In the genomic region with DNA sequence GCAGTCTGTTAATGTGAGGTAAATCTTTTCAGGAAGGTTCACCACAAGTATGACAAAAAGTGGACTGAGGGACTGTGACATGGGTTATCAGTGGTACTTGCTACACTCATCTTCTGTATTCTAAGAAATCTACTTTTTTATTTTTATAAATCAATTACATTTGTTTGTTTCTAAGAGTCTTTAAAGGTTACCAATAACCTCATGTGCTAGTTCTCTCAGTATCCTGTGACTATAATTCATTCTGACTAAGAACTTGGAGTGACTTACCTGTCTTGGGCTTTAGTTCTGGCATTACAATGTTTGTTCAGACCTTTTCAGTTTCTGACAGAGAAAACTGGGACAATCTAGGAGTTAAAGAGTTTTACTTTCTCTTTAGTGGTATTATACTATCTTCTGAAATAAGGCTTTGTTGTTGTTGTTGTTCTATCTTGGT, we compare ENCODE assay signal across 20 cellular contexts.
DNase-seq lines count a peak whose midpoint lies in the region; ATAC-seq lines count a peak whose summit lies in the region.
"Had no signal": no experiment of that assay in that cellular context is flagged by ENCODE, and none has a peak within 500 bp of the region (broad histone marks: within the 10 kb centered on the region; RNA-seq: fewer than 3 reads in every experiment).

No MANE protein-coding gene starts in this region.

- POLR2A ChIA-PET in activated CD4-positive, alpha-beta T cell treated with anti-CD3 and anti-CD28 coated beads, Interleukin-2, amount 10 ng/mL, durations not matched to agents 7 days and 5 days (lab: Charles Lee), result no interaction called here
- POLR2A ChIA-PET in CD4-positive, alpha-beta memory T cell (lab: Charles Lee; ENCODE audit: partially characterized antibody), result interaction anchor here (1.3 kb wide), 1 partner anchor 13 kb away, joined by 3 read pairs; no protein-coding TSS in a partner anchor

- H3K4me3 Mint-ChIP-seq in activated CD4-positive, alpha-beta T cell treated with anti-CD3 and anti-CD28 coated beads, Interleukin-2, amount 10 ng/mL, durations not matched to agents 7 days and 5 days, result no peak overlapping the region
- peak overlapping the region in 6 of 8 donors; percentile 36 to 82 (median 57) for H3K4me3 Mint-ChIP-seq in CD4-positive, alpha-beta memory T cell
- peak overlapping the region; percentile 36 for H3K4me3 Mint-ChIP-seq in T-helper 17 cell
- H3K4me3 Mint-ChIP-seq: activated B cell treated with CpG ODN at 0.5 μM for 24 hours, H9, naive B cell had no signal

- H3K27me3 Mint-ChIP-seq in activated CD4-positive, alpha-beta T cell treated with anti-CD3 and anti-CD28 coated beads, Interleukin-2, amount 10 ng/mL, durations not matched to agents 7 days and 5 days, result no peaks in the 10 kb centered on the region
- H3K27me3 Mint-ChIP-seq in CD4-positive, alpha-beta memory T cell, result no peaks in the 10 kb centered on the region
- H3K27me3 Mint-ChIP-seq in T-helper 17 cell, result no peaks in the 10 kb centered on the region

- no peak overlapping the region for H3K4me3 ChIP-seq in CD4-positive, alpha-beta memory T cell (ENCODE audit: low read length in 2 of 2)
- H3K4me3 ChIP-seq in endocrine pancreas (ENCODE audit: control insufficient read depth, insufficient read depth, low read length), result peak overlapping the region; percentile 8

- H3K27me3 ChIP-seq in CD4-positive, alpha-beta memory T cell (ENCODE audit: insufficient read depth, low read length), result no peaks in the 10 kb centered on the region
- no peaks in the 10 kb centered on the region for H3K27me3 ChIP-seq in endocrine pancreas (ENCODE audit: control insufficient read depth, insufficient read depth, low read length)
- H3K27me3 ChIP-seq: BE2C had no signal

- ATAC-seq in T-helper 17 cell, result peak; percentile 68
- ATAC-seq: left ventricle myocardium superior had no signal

- no peaks in the 10 kb centered on the region for H3K9me3 ChIP-seq in CD4-positive, alpha-beta memory T cell (ENCODE audit: control insufficient read depth in 1 of 2, low read length in 2 of 2)
- H3K9me3 ChIP-seq in T-helper 17 cell (ENCODE audit: control insufficient read depth, low read length, poor library complexity, severe bottlenecking), result no peaks in the 10 kb centered on the region
- no peaks in the 10 kb centered on the region for H3K9me3 ChIP-seq in endocrine pancreas (ENCODE audit: control insufficient read depth, low read length)
- H3K9me3 ChIP-seq: BE2C had no signal

- H3K27ac ChIP-seq in CD4-positive, alpha-beta memory T cell (ENCODE audit: low read depth, low read length), result no peak overlapping the region
- H3K27ac ChIP-seq: RWPE1 had no signal

- H3K36me3 ChIP-seq in CD4-positive, alpha-beta memory T cell (ENCODE audit: insufficient read depth, low read length), result no peaks in the 10 kb centered on the region
- no peaks in the 10 kb centered on the region for H3K36me3 ChIP-seq in endocrine pancreas (ENCODE audit: control insufficient read depth, insufficient read depth, low read length)
- H3K36me3 ChIP-seq: BE2C had no signal

- peaks cover under 1% of the 10 kb centered on the region for H3K9me3 Mint-ChIP-seq in activated CD4-positive, alpha-beta T cell treated with anti-CD3 and anti-CD28 coated beads, Interleukin-2, amount 10 ng/mL, durations not matched to agents 7 days and 5 days
- H3K9me3 Mint-ChIP-seq in CD4-positive, alpha-beta memory T cell, result no peaks in the 10 kb centered on the region
- H3K9me3 Mint-ChIP-seq: activated B cell treated with CpG ODN at 0.5 μM for 24 hours, H9, naive B cell had no signal

- H3K4me1 Mint-ChIP-seq in activated CD4-positive, alpha-beta T cell treated with anti-CD3 and anti-CD28 coated beads, Interleukin-2, amount 10 ng/mL, durations not matched to agents 7 days and 5 days, result peaks cover 47% of the 10 kb centered on the region
- peaks cover 36 to 45% (median 40%) of the 10 kb centered on the region in 4 donors for H3K4me1 Mint-ChIP-seq in CD4-positive, alpha-beta memory T cell
- H3K4me1 Mint-ChIP-seq in T-helper 17 cell, result peaks cover 28% of the 10 kb centered on the region
- H3K4me1 Mint-ChIP-seq: activated B cell treated with CpG ODN at 0.5 μM for 24 hours, naive B cell had no signal

- peaks cover 52% of the 10 kb centered on the region for H3K4me1 ChIP-seq in CD4-positive, alpha-beta memory T cell (ENCODE audit: insufficient read depth, low read length)
- H3K4me1 ChIP-seq in endocrine pancreas (ENCODE audit: control insufficient read depth, insufficient read depth, low read length), result peaks cover 17% of the 10 kb centered on the region
- H3K4me1 ChIP-seq: BE2C had no signal

- peaks cover 44% of the 10 kb centered on the region for H3K36me3 Mint-ChIP-seq in activated CD4-positive, alpha-beta T cell treated with anti-CD3 and anti-CD28 coated beads, Interleukin-2, amount 10 ng/mL, durations not matched to agents 7 days and 5 days (ENCODE audit: low read depth)
- H3K36me3 Mint-ChIP-seq in CD4-positive, alpha-beta memory T cell, result peaks cover 3 to 5% of the 10 kb centered on the region in 2 donors
- H3K36me3 Mint-ChIP-seq in T-helper 17 cell (ENCODE audit: low read depth), result no peaks in the 10 kb centered on the region
- H3K36me3 Mint-ChIP-seq: naive B cell had no signal

- DNase-seq in activated CD4-positive, alpha-beta T cell treated with anti-CD3 and anti-CD28 coated beads, Interleukin-2, amount 10 ng/mL, durations not matched to agents 7 days and 5 days, result no peak
- DNase-seq in activated CD4-positive, alpha-beta T cell treated with anti-CD3 and anti-CD28 coated beads, Interleukin-2, amount 50 U/mL, for 4 hours, result no peak
- DNase-seq in CD4-positive, alpha-beta memory T cell, result peak in 1 of 5 donors; percentile 5
- DNase-seq in T-helper 17 cell (no peak), C1 segment of cervical spinal cord (lab: John Stamatoyannopoulos, UW) (no peak), NCI-H82 treated with DMSO at 0.1 percent for 48 hours (lab: John Stamatoyannopoulos, UW; ENCODE audit: unreplicated experiment) (no peak)
- no peak for DNase-seq in activated effector memory CD4-positive, alpha-beta T cell treated with anti-CD3 and anti-CD28 coated beads, Interleukin-2, amount 50 U/mL, for 16 hours
- DNase-seq: activated B cell treated with CpG ODN at 0.5 μM for 24 hours; BE2C; central memory CD4-positive, alpha-beta T cell; dermis blood vessel endothelial cell; H9; Karpas-422; left ventricle myocardium superior; naive B cell; NCI-H1694 treated with DMSO at 0.1 percent for 48 hours; NCI-H524 treated with DMSO at 0.1 percent for 48 hours; occipital lobe had no signal

- intact Hi-C loops in CD4-positive, alpha-beta memory T cell (cut with micrococcal nuclease), result loop anchor here (2.0 to 5.0 kb wide), 3 partner anchors 13 to 75 kb away; no protein-coding TSS in a partner anchor

- H3K9ac ChIP-seq in endocrine pancreas (ENCODE audit: control insufficient read depth, insufficient read depth, low read length), result no peak overlapping the region

- CTCF ChIA-PET in activated CD4-positive, alpha-beta T cell treated with anti-CD3 and anti-CD28 coated beads, Interleukin-2, amount 10 ng/mL, durations not matched to agents 7 days and 5 days (lab: Charles Lee), result interaction anchor here (0.8 to 1.2 kb wide), 2 partner anchors 12 to 84 kb away, joined by 3 read pairs; no protein-coding TSS in a partner anchor
- CTCF ChIA-PET in CD4-positive, alpha-beta memory T cell (lab: Charles Lee; ENCODE audit: partially characterized antibody), result no interaction called here

- peak overlapping the region; percentile 34 for H3K27ac Mint-ChIP-seq in activated CD4-positive, alpha-beta T cell treated with anti-CD3 and anti-CD28 coated beads, Interleukin-2, amount 10 ng/mL, durations not matched to agents 7 days and 5 days
- H3K27ac Mint-ChIP-seq in CD4-positive, alpha-beta memory T cell, result peak overlapping the region; percentile 47 to 94 (median 82)
- H3K27ac Mint-ChIP-seq in T-helper 17 cell, result peak overlapping the region; percentile 93
- H3K27ac Mint-ChIP-seq: activated B cell treated with CpG ODN at 0.5 μM for 24 hours, H9 had no signal

Comparison
In these comparisons a context has a peak if more than half of its experiments do, and no peak if none do; other contexts are left out.
1. H3K27ac Mint-ChIP-seq: peak in every context shown above with its lines; median percentile 93 in T-helper 17 cell; 82 in CD4-positive, alpha-beta memory T cell; 34 in activated CD4-positive, alpha-beta T cell treated with anti-CD3 and anti-CD28 coated beads, Interleukin-2, amount 10 ng/mL, durations not matched to agents 7 days and 5 days.